10 cellular contexts compared by ENCODE assay signal in genomic region chr15:77030042-77030927, GRCh38. TPM values are rescaled to one million over a fixed set of nuclear protein-coding genes. Genes with fewer than 3 reads are reported as not detected.
DNase-seq lines count a peak whose midpoint lies in the region; ATAC-seq, FAIRE-seq and TF ChIP-seq lines count a peak whose summit lies in the region.
"Had no signal": no experiment of that assay in that cellular context is flagged by ENCODE, and none has a peak within 500 bp of the region (broad histone marks: within the 10 kb centered on the region; RNA-seq: fewer than 3 reads in every experiment).

No MANE protein-coding gene starts in this region.

- H3K9me3 ChIP-seq in HepG2 (ENCODE audit: low read length) (no peaks in the 10 kb centered on the region), mammary epithelial cell (replicated peaks; ENCODE audit: insufficient read depth, low read length) (no peaks in the 10 kb centered on the region)
- H3K9me3 ChIP-seq: SJSA1 had no signal

- CTCF ChIA-PET in HepG2 (lab: Yijun Ruan, JAX; ENCODE audit: low intra/inter-chr PET ratio, low total read pairs), result no interaction called here
- CTCF ChIA-PET in mammary epithelial cell (lab: Charles Lee; ENCODE audit: low non-redundant PET), result no interaction called here

- in situ Hi-C loops in HepG2 (cut with HindIII; ENCODE audit: extremely low pct_ligation_motif_present, low pct_unique_long_range_greater_than_20kb), result loop anchor here (10.0 kb wide), 1 partner anchor 125 kb away; the partner anchor contains the start of gene SCAPER
- in situ Hi-C loops in KBM-7 (cut with MboI; ENCODE audit: low pct_unique_long_range_greater_than_20kb, low sequenced_read_pairs), result no loop called here
- in situ Hi-C loops in mammary epithelial cell (cut with MboI; ENCODE audit: low sequenced_read_pairs in 2 of 2), result no loop called here

- BruUV-seq in HepG2 (replicated peaks; lab: Mats Ljungman, UMichigan) (no TSS peak), mammary epithelial cell (replicated peaks; lab: Mats Ljungman, UMichigan) (no TSS peak)

- H3K27me3 Mint-ChIP-seq in activated T-helper 1 cell treated with anti-CD3 and anti-CD28 coated beads, Interleukin-12 subunit alpha, Interleukin-12 subunit beta, Interleukin-2, Interleukin-4 antibody, amounts not matched to agents 30 ng/mL and 10 ng/mL and 1 ng/mL, durations not matched to agents 14 hours and 24 hours and 36 hours (ENCODE audit: insufficient read depth), result no peaks in the 10 kb centered on the region
- H3K27me3 Mint-ChIP-seq: naive B cell had no signal

- peak overlapping the region; percentile 97 for H3K4me2 ChIP-seq in HepG2 (ENCODE audit: low read depth, low read length)
- H3K4me2 ChIP-seq in mammary epithelial cell (ENCODE audit: insufficient read depth, low read depth, low read length), result no peak overlapping the region

- intact Hi-C loops in activated T-helper 1 cell treated with anti-CD3 and anti-CD28 coated beads, Interleukin-12 subunit alpha, Interleukin-12 subunit beta, Interleukin-2, Interleukin-4 antibody, amounts not matched to agents 30 ng/mL and 10 ng/mL and 1 ng/mL, durations not matched to agents 14 hours and 24 hours and 36 hours (cut with micrococcal nuclease), result no loop called here
- intact Hi-C loops in HepG2 (cut with micrococcal nuclease; ENCODE audit: unreplicated experiment) (loop anchor here (5.0 kb wide), 1 partner anchor 128 kb away; no protein-coding TSS in a partner anchor), mammary epithelial cell (cut with micrococcal nuclease) (loop anchor here (5.0 kb wide), 1 partner anchor 47 kb away; no protein-coding TSS in a partner anchor)

- H3K27ac ChIP-seq in HepG2 (ENCODE audit: extremely low read length, insufficient read depth, low read length) (no peak overlapping the region), mammary epithelial cell (ENCODE audit: insufficient read depth, low read depth, low read length) (no peak overlapping the region)
- H3K27ac ChIP-seq: SJSA1 had no signal

- TF ChIP-seq CTCF in HepG2 (CRISPR knock-in tag; IDR thresholded peaks at IDR 0.05) (no peak), GM10266 (IDR thresholded peaks at IDR 0.05; ENCODE audit: control insufficient read depth, insufficient read depth, low read depth, missing control alignments) (no peak), mammary epithelial cell (conservative IDR thresholded peaks at IDR 0.05 in 1 of 2, IDR thresholded peaks at IDR 0.05 in 1 of 2; ENCODE audit: extremely low read depth in 1 of 2, insufficient read depth in 1 of 2, low read depth in 1 of 2, low read length in 2 of 2) (no peak)

- 10% methylated on average over 8 of the region's 22 CpGs for WGBS in HepG2 (ENCODE audit: low lambda C conversion rate)
- WGBS in mammary epithelial cell (ENCODE audit: low coverage, missing lambda C conversion rate), result 83% methylated on average over 12 of the region's 22 CpGs

- POLR2A ChIA-PET in HepG2 (lab: Yijun Ruan, JAX), result interaction anchor here (1.1 kb wide), 2 partner anchors 41 to 513 kb away, joined by 3 to 4 read pairs; partner anchors contain the start of gene TSPAN3

- H3K79me2 ChIP-seq in HepG2 (ENCODE audit: insufficient read depth, low read length), result no peaks in the 10 kb centered on the region
- H3K79me2 ChIP-seq in mammary epithelial cell (ENCODE audit: insufficient read depth, low read length), result no peaks in the 10 kb centered on the region

- H3K4me1 Mint-ChIP-seq in activated T-helper 1 cell treated with anti-CD3 and anti-CD28 coated beads, Interleukin-12 subunit alpha, Interleukin-12 subunit beta, Interleukin-2, Interleukin-4 antibody, amounts not matched to agents 30 ng/mL and 10 ng/mL and 1 ng/mL, durations not matched to agents 14 hours and 24 hours and 36 hours (ENCODE audit: low read depth), result peaks cover 13% of the 10 kb centered on the region

- TF ChIP-seq POLR2A in HepG2 (IDR thresholded peaks at IDR 0.05; ENCODE audit: insufficient read depth in 1 of 2, low read depth in 2 of 2, low read length in 2 of 2), result no peak

- H3K9ac ChIP-seq in HepG2 (ENCODE audit: insufficient read depth, low read depth, low read length) (peak overlapping the region; percentile 66), mammary epithelial cell (ENCODE audit: insufficient read depth, low read length) (no peak overlapping the region)

- peak overlapping the region; percentile 12 for H3K27ac Mint-ChIP-seq in activated T-helper 1 cell treated with anti-CD3 and anti-CD28 coated beads, Interleukin-12 subunit alpha, Interleukin-12 subunit beta, Interleukin-2, Interleukin-4 antibody, amounts not matched to agents 30 ng/mL and 10 ng/mL and 1 ng/mL, durations not matched to agents 14 hours and 24 hours and 36 hours

- dilution Hi-C loops in mammary epithelial cell (cut with HindIII; ENCODE audit: low sequenced_read_pairs), result no loop called here

- no peak for FAIRE-seq in HepG2 (lab: Jason Lieb, UNC)

- H3K36me3 Mint-ChIP-seq in activated T-helper 1 cell treated with anti-CD3 and anti-CD28 coated beads, Interleukin-12 subunit alpha, Interleukin-12 subunit beta, Interleukin-2, Interleukin-4 antibody, amounts not matched to agents 30 ng/mL and 10 ng/mL and 1 ng/mL, durations not matched to agents 14 hours and 24 hours and 36 hours (ENCODE audit: low read depth), result peaks cover 39% of the 10 kb centered on the region
- H3K36me3 Mint-ChIP-seq: naive B cell had no signal

- H3K4me3 Mint-ChIP-seq in activated T-helper 1 cell treated with anti-CD3 and anti-CD28 coated beads, Interleukin-12 subunit alpha, Interleukin-12 subunit beta, Interleukin-2, Interleukin-4 antibody, amounts not matched to agents 30 ng/mL and 10 ng/mL and 1 ng/mL, durations not matched to agents 14 hours and 24 hours and 36 hours, result no peak overlapping the region

- H3K4me3 ChIP-seq in HepG2 (replicated peaks in 1 of 3; ENCODE audit: insufficient read depth in 1 of 3, low read depth in 2 of 3, low read length in 3 of 3), result peak overlapping the region; percentile 66 to 81 (median 74)
- H3K4me3 ChIP-seq in mammary epithelial cell (replicated peaks in 1 of 3; ENCODE audit: insufficient read depth in 1 of 3, low read depth in 2 of 3, low read length in 3 of 3), result no peak overlapping the region
- H3K4me3 ChIP-seq: SJSA1 had no signal

- H2AFZ ChIP-seq in HepG2 (ENCODE audit: low read length) (peak overlapping the region; percentile 69), mammary epithelial cell (ENCODE audit: low read depth, low read length) (no peak overlapping the region)

- ATAC-seq in HepG2, result peak; percentile 35

- DNase-seq in activated naive CD4-positive, alpha-beta T cell treated with Interleukin-2 at 50 U/mL for 16 hours, result peak; percentile 1
- no peak for DNase-seq in activated naive CD4-positive, alpha-beta T cell (lab: John Stamatoyannopoulos, UW)
- no peak for DNase-seq in activated T-helper 1 cell treated with anti-CD3 and anti-CD28 coated beads, Interleukin-12 subunit alpha, Interleukin-12 subunit beta, Interleukin-2, Interleukin-4 antibody, amounts not matched to agents 30 ng/mL and 10 ng/mL and 1 ng/mL, durations not matched to agents 14 hours and 24 hours and 36 hours (ENCODE audit: low spot score)
- no peak for DNase-seq in HepG2 (ENCODE audit: low spot score)
- peak; percentile 34 for DNase-seq in ureter (ENCODE audit: low spot score)
- DNase-seq in GM10266 (ENCODE audit: extremely low spot score), result no peak
- no peak for DNase-seq in KBM-7
- no peak for DNase-seq in mammary epithelial cell
- DNase-seq: naive B cell had no signal

- H4K20me1 ChIP-seq in HepG2 (ENCODE audit: insufficient read depth, low read length) (no peaks in the 10 kb centered on the region), mammary epithelial cell (ENCODE audit: insufficient read depth, low read length) (no peaks in the 10 kb centered on the region)

- H3K27me3 ChIP-seq in HepG2 (ENCODE audit: control insufficient read depth in 1 of 2, insufficient read depth in 2 of 2, low read length in 2 of 2) (peaks cover 7 to 23% of the 10 kb centered on the region in 2 experiments; a peak in 4 of 5 replicates), mammary epithelial cell (ENCODE audit: insufficient read depth, low read length) (no peaks in the 10 kb centered on the region)
- H3K27me3 ChIP-seq: SJSA1 had no signal

- H3K36me3 ChIP-seq in HepG2 (replicated peaks in 1 of 2; ENCODE audit: control insufficient read depth in 1 of 2, insufficient read depth in 2 of 2, low read length in 2 of 2), result no peaks in the 10 kb centered on the region
- no peaks in the 10 kb centered on the region for H3K36me3 ChIP-seq in mammary epithelial cell (ENCODE audit: insufficient read depth, low read length)
- H3K36me3 ChIP-seq: SJSA1 had no signal

- H3K4me1 ChIP-seq in HepG2 (ENCODE audit: insufficient read depth, low read length) (peaks cover 47% of the 10 kb centered on the region), mammary epithelial cell (ENCODE audit: insufficient read depth, low read length) (no peaks in the 10 kb centered on the region)

- TF ChIP-seq EP300 in HepG2 (IDR thresholded peaks at IDR 0.05; ENCODE audit: low read depth in 2 of 2, low read length in 2 of 2) (no peak), HepG2 (CRISPR knock-in tag; IDR thresholded peaks at IDR 0.05; ENCODE audit: borderline replicate concordance) (no peak)

- no peak for TF ChIP-seq RAD21 in HepG2 (CRISPR knock-in tag; IDR thresholded peaks at IDR 0.05)

- no peaks in the 10 kb centered on the region for H3K9me3 Mint-ChIP-seq in activated T-helper 1 cell treated with anti-CD3 and anti-CD28 coated beads, Interleukin-12 subunit alpha, Interleukin-12 subunit beta, Interleukin-2, Interleukin-4 antibody, amounts not matched to agents 30 ng/mL and 10 ng/mL and 1 ng/mL, durations not matched to agents 14 hours and 24 hours and 36 hours
- H3K9me3 Mint-ChIP-seq: naive B cell had no signal

RNA-seq across cellular contexts. Expression of gene PSTPIP1, which starts 35.4 kb away (rescaled TPM):
- 218 and 226 TPM in 2 replicates for total RNA-seq in activated T-helper 1 cell treated with anti-CD3 and anti-CD28 coated beads, Interleukin-12 subunit alpha, Interleukin-12 subunit beta, Interleukin-2, Interleukin-4 antibody, amounts not matched to agents 30 ng/mL and 10 ng/mL and 1 ng/mL, durations not matched to agents 14 hours and 24 hours and 36 hours
- total RNA-seq in HepG2 (2016; rRNA removed; fragmentation: Illumina TruSeq; extraction: Trizol) (8.7 and 9.2 TPM in 2 replicates), ureter (12.3 TPM), mammary epithelial cell (1 to 10 TPM in 1 of 2 donors, under 1 TPM in 1; 0.67 to 3.5 TPM)
- 5.7 and 10.5 TPM in 2 replicates for total RNA-seq in HepG2 (2016; cell fraction: cytosol; rRNA removed; fragmentation: Illumina TruSeq; extraction: Trizol; ENCODE audit: low read depth)
- 8.0 and 9.9 TPM in 2 replicates for total RNA-seq in HepG2 (2016; cell fraction: insoluble cytoplasmic fraction; rRNA removed; fragmentation: Illumina TruSeq; extraction: Trizol)
- 9.1 and 10.1 TPM in 2 replicates for total RNA-seq in HepG2 (2016; cell fraction: membrane; rRNA removed; fragmentation: Illumina TruSeq; extraction: Trizol)
- total RNA-seq in HepG2 (2016; cell fraction: nucleus; rRNA removed; fragmentation: Illumina TruSeq; extraction: Trizol), result 2.9 and 4.0 TPM in 2 replicates
- polyA plus RNA-seq in HepG2 (2011; rRNA removed) (4.4 TPM in 2 replicates), mammary epithelial cell (2.1 TPM)
- polyA plus RNA-seq in HepG2 (2011; cell fraction: cytosol; rRNA removed), result 3.9 and 5.6 TPM in 2 replicates
- 4.4 and 6.8 TPM in 2 replicates for polyA plus RNA-seq in HepG2 (2011; cell fraction: nucleus; rRNA removed)
- 3.9 and 7.4 TPM in 2 replicates for polyA plus RNA-seq in HepG2 (2012)
- 7.4 and 12.4 TPM in 2 replicates for polyA plus RNA-seq in HepG2 (2016; cell fraction: cytosol; fragmentation: Illumina TruSeq; extraction: Trizol; ENCODE audit: low read depth)
- polyA plus RNA-seq in HepG2 (2016; cell fraction: insoluble cytoplasmic fraction; fragmentation: Illumina TruSeq; extraction: Trizol; ENCODE audit: low read depth), result 7.8 and 11.1 TPM in 2 replicates
- polyA plus RNA-seq in HepG2 (2016; cell fraction: membrane; fragmentation: Illumina TruSeq; extraction: Trizol; ENCODE audit: low read depth), result 9.1 and 13.5 TPM in 2 replicates
- 6.9 and 7.5 TPM in 2 replicates for polyA plus RNA-seq in HepG2 (2016; cell fraction: nucleus; fragmentation: Illumina TruSeq; extraction: Trizol; ENCODE audit: insufficient read depth, low read depth)
- 2.2 TPM in 1 of 2 replicates, not detected in the other for polyA minus RNA-seq in HepG2 (2011; rRNA and poly(A)+ RNA removed; ENCODE audit: low replicate concordance)
- 3.2 TPM in 1 of 2 replicates, not detected in the other for polyA minus RNA-seq in HepG2 (2011; cell fraction: cytosol; rRNA and poly(A)+ RNA removed)
- polyA minus RNA-seq in HepG2 (2011; cell fraction: nucleus; rRNA and poly(A)+ RNA removed), result 1.8 and 2.4 TPM in 2 replicates
- polyA minus RNA-seq in mammary epithelial cell, result 3.3 TPM
- total RNA-seq: SJSA1 had no signal

RNA-seq across cellular contexts. Expression of gene TSPAN3, which starts 40.6 kb away (rescaled TPM):
- 41.5 and 41.6 TPM in 2 replicates for total RNA-seq in activated T-helper 1 cell treated with anti-CD3 and anti-CD28 coated beads, Interleukin-12 subunit alpha, Interleukin-12 subunit beta, Interleukin-2, Interleukin-4 antibody, amounts not matched to agents 30 ng/mL and 10 ng/mL and 1 ng/mL, durations not matched to agents 14 hours and 24 hours and 36 hours
- 102 and 170 TPM in 2 replicates for total RNA-seq in HepG2 (2016; rRNA removed; fragmentation: Illumina TruSeq; extraction: Trizol)
- 51.2 and 62.4 TPM in 2 replicates for total RNA-seq in HepG2 (2016; cell fraction: cytosol; rRNA removed; fragmentation: Illumina TruSeq; extraction: Trizol; ENCODE audit: low read depth)
- 108 and 171 TPM in 2 replicates for total RNA-seq in HepG2 (2016; cell fraction: insoluble cytoplasmic fraction; rRNA removed; fragmentation: Illumina TruSeq; extraction: Trizol)
- total RNA-seq in HepG2 (2016; cell fraction: membrane; rRNA removed; fragmentation: Illumina TruSeq; extraction: Trizol), result 109 and 138 TPM in 2 replicates
- total RNA-seq in HepG2 (2016; cell fraction: nucleus; rRNA removed; fragmentation: Illumina TruSeq; extraction: Trizol), result 128 and 152 TPM in 2 replicates
- polyA plus RNA-seq in HepG2 (2011; rRNA removed), result 155 and 167 TPM in 2 replicates
- 231 and 297 TPM in 2 replicates for polyA plus RNA-seq in HepG2 (2011; cell fraction: cytosol; rRNA removed)
- polyA plus RNA-seq in HepG2 (2011; cell fraction: nucleus; rRNA removed), result 56.3 and 77.8 TPM in 2 replicates
- polyA plus RNA-seq in HepG2 (2012), result 134 and 159 TPM in 2 replicates
- polyA plus RNA-seq in HepG2 (2016; cell fraction: cytosol; fragmentation: Illumina TruSeq; extraction: Trizol; ENCODE audit: low read depth), result 52.0 and 77.5 TPM in 2 replicates
- polyA plus RNA-seq in HepG2 (2016; cell fraction: insoluble cytoplasmic fraction; fragmentation: Illumina TruSeq; extraction: Trizol; ENCODE audit: low read depth), result 105 and 130 TPM in 2 replicates
- 93.2 and 115 TPM in 2 replicates for polyA plus RNA-seq in HepG2 (2016; cell fraction: membrane; fragmentation: Illumina TruSeq; extraction: Trizol; ENCODE audit: low read depth)
- 217 and 229 TPM in 2 replicates for polyA plus RNA-seq in HepG2 (2016; cell fraction: nucleus; fragmentation: Illumina TruSeq; extraction: Trizol; ENCODE audit: insufficient read depth, low read depth)
- 238 and 277 TPM in 2 replicates for polyA minus RNA-seq in HepG2 (2011; rRNA and poly(A)+ RNA removed; ENCODE audit: low replicate concordance)
- 83.9 and 119 TPM in 2 replicates for polyA minus RNA-seq in HepG2 (2011; cell fraction: cytosol; rRNA and poly(A)+ RNA removed)
- 38.1 and 56.6 TPM in 2 replicates for polyA minus RNA-seq in HepG2 (2011; cell fraction: nucleus; rRNA and poly(A)+ RNA removed)
- total RNA-seq in ureter, result 166 TPM
- total RNA-seq in mammary epithelial cell, result 100 to 1,000 TPM in 1 of 2 donors, 10 to 100 TPM in 1; 80.0 to 100 TPM
- 148 TPM for polyA plus RNA-seq in mammary epithelial cell
- polyA minus RNA-seq in mammary epithelial cell, result 227 TPM

Comparison
In these comparisons a context has a peak if more than half of its experiments do, and no peak if none do; other contexts are left out.
1. DNase-seq: peak in activated naive CD4-positive, alpha-beta T cell treated with Interleukin-2 at 50 U/mL for 16 hours (single experiment) and ureter (single experiment); none in activated naive CD4-positive, alpha-beta T cell (0 of 4), activated T-helper 1 cell treated with anti-CD3 and anti-CD28 coated beads, Interleukin-12 subunit alpha, Interleukin-12 subunit beta, Interleukin-2, Interleukin-4 antibody, amounts not matched to agents 30 ng/mL and 10 ng/mL and 1 ng/mL, durations not matched to agents 14 hours and 24 hours and 36 hours (single experiment), HepG2 (single experiment), GM10266 (single experiment), KBM-7 (single experiment) and mammary epithelial cell (single experiment).
2. H3K4me3 ChIP-seq: peak in HepG2 (3 of 3); none in mammary epithelial cell (0 of 3).
3. RNA of gene PSTPIP1, which starts 35.4 kb away (total RNA-seq): 218 to 226 TPM in activated T-helper 1 cell treated with anti-CD3 and anti-CD28 coated beads, Interleukin-12 subunit alpha, Interleukin-12 subunit beta, Interleukin-2, Interleukin-4 antibody, amounts not matched to agents 30 ng/mL and 10 ng/mL and 1 ng/mL, durations not matched to agents 14 hours and 24 hours and 36 hours; 12.3 TPM in ureter (single experiment), 2.9 to 10.5 TPM in HepG2 and 0.67 to 3.5 TPM in mammary epithelial cell; every median in the first group is over 10 times any median in the second.